In genomic region chr16:19559242-19559910, GRCh38 we compare ENCODE assay signal across 7 cellular contexts. TPM values are rescaled to one million over a fixed set of nuclear protein-coding genes. Genes with fewer than 3 reads are reported as not detected.
A peak's percentile ranks its signal among the peaks of the same experiment; 100 is the strongest.
DNase-seq lines count a peak whose midpoint lies in the region; ATAC-seq lines count a peak whose summit lies in the region.

No MANE protein-coding gene starts in this region.

- H3K4me3 ChIP-seq in H7 (ENCODE audit: insufficient read depth, low read depth, low read length), result no peak overlapping the region

- H3K27me3 ChIP-seq in H7 (ENCODE audit: control insufficient read depth, insufficient read depth, low read length), result no peaks in the 10 kb centered on the region

- H3K27me3 Mint-ChIP-seq in memory B cell, result no peaks in the 10 kb centered on the region

- DNase-seq in DMS 273 treated with DMSO at 0.1 percent for 48 hours (lab: John Stamatoyannopoulos, UW) (peak; percentile 1), H7 (peak; percentile 43), NCI-H82 treated with DMSO at 0.1 percent for 48 hours (lab: John Stamatoyannopoulos, UW; ENCODE audit: unreplicated experiment) (peak; percentile 23), memory B cell (ENCODE audit: low spot score in 2 of 2) (peak; percentile 13 to 45)
- peak; percentile 35 for DNase-seq in central memory CD4-positive, alpha-beta T cell

- no peak overlapping the region for H3K4me3 Mint-ChIP-seq in memory B cell

- peaks cover 9% of the 10 kb centered on the region for H3K36me3 Mint-ChIP-seq in memory B cell

- H3K9me3 Mint-ChIP-seq in memory B cell, result peaks cover 5% of the 10 kb centered on the region

- ATAC-seq in memory B cell (ENCODE audit: low read depth), result no peak
- no peak for ATAC-seq in HG03565 (IDR thresholded peaks at IDR 0.05; ENCODE audit: unreplicated experiment)
- ATAC-seq in HG03097 (IDR thresholded peaks at IDR 0.05; ENCODE audit: low FRiP score, unreplicated experiment), result no peak

- H3K27ac Mint-ChIP-seq in memory B cell, result no peak overlapping the region

- peaks cover 9% of the 10 kb centered on the region for H3K4me1 Mint-ChIP-seq in memory B cell

- H3K36me3 ChIP-seq in H7 (replicated peaks; ENCODE audit: control insufficient read depth, insufficient read depth, low read length), result no peaks in the 10 kb centered on the region

RNA-seq across cellular contexts. Expression of gene VPS35L, which starts 3.9 kb away (rescaled TPM):
- 31.8 and 46.0 TPM in 2 replicates for total RNA-seq in H7 (2014; rRNA removed; shearing (Covaris generic))

RNA-seq across cellular contexts. Expression of gene CCP110, which starts 35.6 kb away (rescaled TPM):
- 6.4 and 9.5 TPM in 2 replicates for total RNA-seq in H7 (2014; rRNA removed; shearing (Covaris generic))

RNA-seq across cellular contexts. Expression of gene GDE1, which starts 37.5 kb away (rescaled TPM):
- 57.8 and 60.0 TPM in 2 replicates for total RNA-seq in H7 (2014; rRNA removed; shearing (Covaris generic))
